ENCODE assay signal across 15 cellular contexts in genomic region chr14:75274045-75274898, GRCh38. TPM values are rescaled to one million over a fixed set of nuclear protein-coding genes. Genes with fewer than 3 reads are reported as not detected.
DNase-seq lines count a peak whose midpoint lies in the region; ATAC-seq, FAIRE-seq and TF ChIP-seq lines count a peak whose summit lies in the region.
"Had no signal": no experiment of that assay in that cellular context is flagged by ENCODE, and none has a peak within 500 bp of the region (broad histone marks: within the 10 kb centered on the region; RNA-seq: fewer than 3 reads in every experiment).

No MANE protein-coding gene starts in this region.

- no peak overlapping the region for H3K9ac ChIP-seq in keratinocyte (ENCODE audit: control insufficient read depth, extremely low read depth, insufficient read depth, low read length)
- no peak overlapping the region for H3K9ac ChIP-seq in mesendoderm (ENCODE audit: low read length)

- no peak overlapping the region for H4K5ac ChIP-seq in mesendoderm (ENCODE audit: low read length)

- H2BK120ac ChIP-seq in mesendoderm (ENCODE audit: low read depth, low read length), result no peak overlapping the region

- no peak overlapping the region for H3K18ac ChIP-seq in mesendoderm (ENCODE audit: low read length)

- peaks cover 1% of the 10 kb centered on the region for H3K79me1 ChIP-seq in mesendoderm (ENCODE audit: low read length)

- TF ChIP-seq CTCF in keratinocyte (optimal IDR thresholded peaks at IDR 0.05 in 1 of 3, IDR thresholded peaks at IDR 0.05 in 1 of 3, conservative IDR thresholded peaks at IDR 0.05 in 1 of 3; ENCODE audit: extremely low read depth in 1 of 3, insufficient read depth in 2 of 3, low read length in 3 of 3), result no peak

- H3K4me2 ChIP-seq in keratinocyte (ENCODE audit: control insufficient read depth, extremely low read depth, insufficient read depth, low read depth, low read length) (peak overlapping the region; percentile 46), mesendoderm (ENCODE audit: low read length) (no peak overlapping the region)

- H3K27ac Mint-ChIP-seq in CD8-positive, alpha-beta memory T cell, result peak overlapping the region; percentile 73 to 99 (median 95)
- no peak overlapping the region for H3K27ac Mint-ChIP-seq in activated T-helper 17 cell treated with anti-CD3 and anti-CD28 coated beads, Interleukin-2, amount 50 U/mL, for 72 hours
- H3K27ac Mint-ChIP-seq: activated T-cell treated with anti-CD3 and anti-CD28 coated beads, Interleukin-2, amount 50 U/mL, for 24 hours had no signal

- POLR2A ChIA-PET in CD8-positive, alpha-beta memory T cell (lab: Charles Lee), result interaction anchor here (0.7 to 3.1 kb wide), 4 partner anchors 9 to 44 kb away, joined by 3 to 12 read pairs (median 3); no protein-coding TSS in a partner anchor

- DNase-seq in CD8-positive, alpha-beta memory T cell, result no peak
- DNase-seq in keratinocyte (ENCODE audit: low read depth, low spot score), result no peak
- DNase-seq in stimulated activated CD8-positive, alpha-beta memory T cell treated with anti-CD3 and anti-CD28 coated beads, Interleukin-4, amount 100 ng/mL, for 48 hours, result peak; percentile 8
- no peak for DNase-seq in NCI-H2029 (lab: John Stamatoyannopoulos, UW)
- DNase-seq in T1000 (lab: John Stamatoyannopoulos, UW), result no peak
- no peak for DNase-seq in urothelium cell line (ENCODE audit: low spot score)
- no peak for DNase-seq in mesendoderm
- DNase-seq: activated T-cell treated with anti-CD3 and anti-CD28 coated beads, Interleukin-2, amount 50 U/mL, for 24 hours; BE2C; NCI-H1048; NCI-H446; psoas muscle had no signal

- H3K79me2 ChIP-seq in keratinocyte (ENCODE audit: control insufficient read depth, insufficient read depth, low read length) (peaks cover 6% of the 10 kb centered on the region), mesendoderm (ENCODE audit: control insufficient read depth, insufficient read depth, low read length) (peaks cover 2% of the 10 kb centered on the region)

- H2AK5ac ChIP-seq in mesendoderm (ENCODE audit: low read length), result no peak overlapping the region

- FAIRE-seq in keratinocyte (lab: Jason Lieb, UNC) (no peak), urothelium cell line (lab: Jason Lieb, UNC) (no peak)

- no CpG with 5 or more reads among the region's 6 CpGs for WGBS in mesendoderm (ENCODE audit: extremely low coverage, insufficient coverage, low lambda C conversion rate)

- no peak overlapping the region for H3K23ac ChIP-seq in mesendoderm (ENCODE audit: low read length)

- H3K56ac ChIP-seq in mesendoderm (ENCODE audit: low read length), result no peak overlapping the region

- peaks cover 0 to 4% (median 0%) of the 10 kb centered on the region in 5 donors for H3K9me3 Mint-ChIP-seq in CD8-positive, alpha-beta memory T cell
- H3K9me3 Mint-ChIP-seq in activated T-helper 17 cell treated with anti-CD3 and anti-CD28 coated beads, Interleukin-2, amount 50 U/mL, for 72 hours, result no peaks in the 10 kb centered on the region
- H3K9me3 Mint-ChIP-seq: activated T-cell treated with anti-CD3 and anti-CD28 coated beads, Interleukin-2, amount 50 U/mL, for 24 hours had no signal

- no peak overlapping the region for H3K4me3 ChIP-seq in CD8-positive, alpha-beta memory T cell (ENCODE audit: low read length)
- no peak overlapping the region for H3K4me3 ChIP-seq in keratinocyte (ENCODE audit: control insufficient read depth in 2 of 3, extremely low read depth in 1 of 3, insufficient read depth in 2 of 3, low read depth in 1 of 3, low read length in 3 of 3)
- H3K4me3 ChIP-seq in mesendoderm (ENCODE audit: low read length), result no peak overlapping the region
- H3K4me3 ChIP-seq: cardiac muscle cell, psoas muscle had no signal

- no peak overlapping the region for H3K4ac ChIP-seq in mesendoderm (ENCODE audit: low read depth, low read length)

- no peak overlapping the region for H4K8ac ChIP-seq in mesendoderm (ENCODE audit: low read depth, low read length)

- H3K4me1 ChIP-seq in CD8-positive, alpha-beta memory T cell (ENCODE audit: insufficient read depth, low read length), result peaks cover 47% of the 10 kb centered on the region
- H3K4me1 ChIP-seq in keratinocyte (ENCODE audit: control insufficient read depth, extremely low read depth, insufficient read depth, low read length) (peaks cover 21% of the 10 kb centered on the region), mesendoderm (ENCODE audit: control insufficient read depth, low read depth, low read length) (no peaks in the 10 kb centered on the region)

- H2BK15ac ChIP-seq in mesendoderm (replicated peaks; ENCODE audit: low read depth), result no peak overlapping the region

- H3K36me3 Mint-ChIP-seq in CD8-positive, alpha-beta memory T cell, result peaks cover 0 to 8% (median 3%) of the 10 kb centered on the region in 3 donors
- H3K36me3 Mint-ChIP-seq in activated T-helper 17 cell treated with anti-CD3 and anti-CD28 coated beads, Interleukin-2, amount 50 U/mL, for 72 hours (ENCODE audit: low read depth), result peaks cover 12% of the 10 kb centered on the region

- no peak overlapping the region for H2AFZ ChIP-seq in keratinocyte (ENCODE audit: control insufficient read depth, low read length)

- no peaks in the 10 kb centered on the region for H3K9me3 ChIP-seq in CD8-positive, alpha-beta memory T cell (ENCODE audit: low read length)
- H3K9me3 ChIP-seq in keratinocyte (ENCODE audit: control insufficient read depth, low read depth, low read length), result no peaks in the 10 kb centered on the region
- H3K9me3 ChIP-seq: BE2C, psoas muscle had no signal

- no peak overlapping the region for H3K27ac ChIP-seq in CD8-positive, alpha-beta memory T cell (ENCODE audit: low read depth, low read length)
- no peak overlapping the region for H3K27ac ChIP-seq in keratinocyte (ENCODE audit: control insufficient read depth, insufficient read depth, low read length)
- no peak overlapping the region for H3K27ac ChIP-seq in mesendoderm (ENCODE audit: low read depth, low read length)
- H3K27ac ChIP-seq: cardiac muscle cell, VCaP had no signal

- H3K36me3 ChIP-seq in CD8-positive, alpha-beta memory T cell (ENCODE audit: insufficient read depth, low read length), result no peaks in the 10 kb centered on the region
- no peaks in the 10 kb centered on the region for H3K36me3 ChIP-seq in keratinocyte (ENCODE audit: control insufficient read depth in 2 of 2, extremely low read depth in 1 of 2, insufficient read depth in 2 of 2, low read length in 2 of 2)
- H3K36me3 ChIP-seq in mesendoderm (ENCODE audit: control insufficient read depth, insufficient read depth, low read length), result no peaks in the 10 kb centered on the region
- H3K36me3 ChIP-seq: BE2C, cardiac muscle cell had no signal

- peaks cover 23% of the 10 kb centered on the region for H3K27me3 ChIP-seq in CD8-positive, alpha-beta memory T cell (ENCODE audit: insufficient read depth, low read length, poor library complexity, severe bottlenecking)
- H3K27me3 ChIP-seq in keratinocyte (ENCODE audit: control insufficient read depth, extremely low read depth, insufficient read depth, low read length) (no peaks in the 10 kb centered on the region), mesendoderm (ENCODE audit: insufficient read depth, low read length, poor library complexity) (no peaks in the 10 kb centered on the region)
- H3K27me3 ChIP-seq: BE2C, cardiac muscle cell had no signal

- no peak overlapping the region for H2BK5ac ChIP-seq in mesendoderm (ENCODE audit: low read length)

- CTCF ChIA-PET in CD8-positive, alpha-beta memory T cell (lab: Charles Lee), result interaction anchor here (1.7 kb wide), 1 partner anchor 8 kb away, joined by 3 read pairs; no protein-coding TSS in a partner anchor

- peaks cover 29 to 34% of the 10 kb centered on the region in 2 donors for H3K27me3 Mint-ChIP-seq in CD8-positive, alpha-beta memory T cell
- peaks cover 5% of the 10 kb centered on the region for H3K27me3 Mint-ChIP-seq in activated T-helper 17 cell treated with anti-CD3 and anti-CD28 coated beads, Interleukin-2, amount 50 U/mL, for 72 hours

- dilution Hi-C loops in keratinocyte (cut with MboI; ENCODE audit: extremely low pct_ligation_motif_present, low sequenced_read_pairs), result no loop called here

- no peaks in the 10 kb centered on the region for H3K9me1 ChIP-seq in keratinocyte (ENCODE audit: control insufficient read depth, extremely low read depth, insufficient read depth, low read length)

- H3K4me1 Mint-ChIP-seq in CD8-positive, alpha-beta memory T cell, result peaks cover 48 to 59% (median 56%) of the 10 kb centered on the region in 3 donors
- H3K4me1 Mint-ChIP-seq in activated T-helper 17 cell treated with anti-CD3 and anti-CD28 coated beads, Interleukin-2, amount 50 U/mL, for 72 hours, result peaks cover 15% of the 10 kb centered on the region

- ATAC-seq in activated T-helper 17 cell treated with anti-CD3 and anti-CD28 coated beads, Interleukin-2, amount 50 U/mL, for 72 hours (replicated peaks), result no peak
- ATAC-seq: psoas muscle had no signal

- peaks cover 5% of the 10 kb centered on the region for H4K20me1 ChIP-seq in keratinocyte (ENCODE audit: control insufficient read depth, extremely low read depth, insufficient read depth, low read length)

- peak overlapping the region in 5 of 7 donors; percentile 4 to 84 (median 30) for H3K4me3 Mint-ChIP-seq in CD8-positive, alpha-beta memory T cell
- peak overlapping the region; percentile 41 for H3K4me3 Mint-ChIP-seq in activated T-helper 17 cell treated with anti-CD3 and anti-CD28 coated beads, Interleukin-2, amount 50 U/mL, for 72 hours
- H3K4me3 Mint-ChIP-seq: activated T-cell treated with anti-CD3 and anti-CD28 coated beads, Interleukin-2, amount 50 U/mL, for 24 hours had no signal

RNA-seq across cellular contexts. Expression of gene FOS, which starts 4.4 kb away (rescaled TPM):
- 10 to 100 TPM; 15.2 to 16.8 TPM for total RNA-seq in CD8-positive, alpha-beta memory T cell
- polyA plus RNA-seq in CD8-positive, alpha-beta memory T cell, result 768 TPM
- 10 to 100 TPM; 31.7 to 86.3 TPM for total RNA-seq in activated T-helper 17 cell treated with anti-CD3 and anti-CD28 coated beads, Interleukin-2, amount 50 U/mL, for 72 hours
- polyA plus RNA-seq in keratinocyte, result 29.2 to 141 TPM (median 121 TPM) in 3 replicates
- polyA plus RNA-seq in keratinocyte (2011; ENCODE audit: low read depth), result 203 TPM
- 59.7 and 69.9 TPM in 2 replicates for polyA plus RNA-seq in keratinocyte (2011; cell fraction: cytosol; rRNA removed)
- 468 and 530 TPM in 2 replicates for polyA plus RNA-seq in keratinocyte (2011; cell fraction: nucleus; rRNA removed)
- polyA plus RNA-seq in keratinocyte (2012; ENCODE audit: low replicate concordance), result 11.9 and 76.3 TPM in 2 replicates
- polyA minus RNA-seq in keratinocyte, result 33.5 to 179 TPM (median 146 TPM) in 3 replicates
- polyA minus RNA-seq in keratinocyte (2011; cell fraction: cytosol; rRNA and poly(A)+ RNA removed), result 174 TPM
- polyA minus RNA-seq in keratinocyte (2011; cell fraction: nucleus; rRNA and poly(A)+ RNA removed), result 415 and 474 TPM in 2 replicates
- 30.2 TPM for polyA plus RNA-seq in mesendoderm (2013, experiment 1 of 2)
- 33.0 TPM for polyA plus RNA-seq in mesendoderm (2013, experiment 2 of 2)
